Comparison of ENCODE assay signal across 29 cellular contexts in the genomic region with DNA sequence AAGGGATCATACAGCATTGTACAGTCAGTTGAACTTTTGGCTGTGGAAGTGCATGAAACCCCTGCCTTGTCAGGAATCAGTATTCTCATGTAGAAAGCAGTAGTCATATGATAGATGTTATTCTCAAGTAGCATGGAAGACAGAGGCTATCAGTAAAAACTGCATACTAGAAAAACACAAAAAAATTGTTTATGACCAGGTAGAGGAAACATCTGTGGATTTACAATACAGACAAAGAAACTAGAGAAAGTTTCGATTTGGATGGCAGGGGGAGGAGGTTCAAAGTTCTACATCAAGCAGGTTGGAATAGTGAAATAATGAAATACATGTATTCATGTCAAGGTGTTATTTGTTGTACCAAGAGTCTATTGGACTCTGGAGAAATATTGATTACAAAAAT.
"Had no signal": no experiment of that assay in that cellular context is flagged by ENCODE, and none has a peak within 500 bp of the region (broad histone marks: within the 10 kb centered on the region; RNA-seq: fewer than 3 reads in every experiment).

No MANE protein-coding gene starts in this region.

- H3K4me1 ChIP-seq: Peyer's patch, SJSA1 had no signal

- H3K4me3 ChIP-seq: MG63, Peyer's patch, SJSA1 had no signal

- H3K9ac ChIP-seq: SK-N-SH had no signal

- DNase-seq: Kasumi-1, KG1, MG63, MV-4-11, NCI-H1092, NCI-H1105, NCI-H1417 treated with DMSO at 0.1 percent for 48 hours, NCI-H1436 treated with DMSO at 0.1 percent for 48 hours, NCI-H1694 treated with DMSO at 0.1 percent for 48 hours, NCI-H187 treated with DMSO at 0.1 percent for 48 hours, NCI-H2029, NCI-H2081, NCI-H2171 treated with DMSO at 0.1 percent for 48 hours, NCI-H2227 treated with DMSO at 0.1 percent for 48 hours, NCI-H345, NCI-H446, NCI-H510A treated with DMSO at 0.1 percent for 48 hours, NCI-H524 treated with DMSO at 0.1 percent for 48 hours, NCI-H69, NCI-H748 treated with DMSO at 0.1 percent for 48 hours, NCI-H82, PC-3, Peyer's patch, Right ventricle myocardium superior, RPMI8226, SHP77 treated with DMSO at 0.1 percent for 48 hours, SK-N-SH, SW 1271 had no signal

- H3K36me3 ChIP-seq: MG63, Peyer's patch, SJSA1 had no signal

- H3K27ac ChIP-seq: Peyer's patch, SJSA1 had no signal

- H3K9me2 ChIP-seq: SK-N-SH had no signal

- H3K9me3 ChIP-seq: MG63, Peyer's patch, SJSA1, SK-N-SH had no signal

- ATAC-seq: PC-3 had no signal

- H3K4me2 ChIP-seq: SK-N-SH had no signal

- H3K27me3 ChIP-seq: MG63, Peyer's patch, SJSA1 had no signal
